Comparison of ENCODE assay signal across 1 cellular context in genomic region chr2:231617059-231617926, GRCh38.
TF ChIP-seq lines count a peak whose summit lies in the region.

No MANE protein-coding gene starts in this region.

TF ChIP-seq in HepG2, 621 proteins besides CTCF, POLR2A, EP300 and RAD21 (continued from another document):
- TF ChIP-seq, protein P1, sequence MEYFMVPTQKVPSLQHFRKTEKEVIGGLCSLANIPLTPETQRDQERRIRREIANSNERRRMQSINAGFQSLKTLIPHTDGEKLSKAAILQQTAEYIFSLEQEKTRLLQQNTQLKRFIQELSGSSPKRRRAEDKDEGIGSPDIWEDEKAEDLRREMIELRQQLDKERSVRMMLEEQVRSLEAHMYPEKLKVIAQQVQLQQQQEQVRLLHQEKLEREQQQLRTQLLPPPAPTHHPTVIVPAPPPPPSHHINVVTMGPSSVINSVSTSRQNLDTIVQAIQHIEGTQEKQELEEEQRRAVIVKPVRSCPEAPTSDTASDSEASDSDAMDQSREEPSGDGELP (IDR thresholded peaks at IDR 0.05; ENCODE audit: borderline replicate concordance, low read depth), result peak; percentile 53; the same call in 1 of the 2 replicates
- peak; percentile 42; the same call in 1 of the 2 replicates for TF ChIP-seq ZNF3 (CRISPR knock-in tag; IDR thresholded peaks at IDR 0.05)
- peak; percentile 53; the same call in 1 of the 2 replicates for TF ChIP-seq ZMYM3 (CRISPR knock-in tag; IDR thresholded peaks at IDR 0.05)
- no peak for TF ChIP-seq KMT2A (CRISPR knock-in tag; IDR thresholded peaks at IDR 0.05)
- TF ChIP-seq CENPT (CRISPR knock-in tag; IDR thresholded peaks at IDR 0.05; ENCODE audit: low read depth), result no peak
- TF ChIP-seq ZNF12 (CRISPR knock-in tag; IDR thresholded peaks at IDR 0.05), result no peak
- TF ChIP-seq, protein P2, sequence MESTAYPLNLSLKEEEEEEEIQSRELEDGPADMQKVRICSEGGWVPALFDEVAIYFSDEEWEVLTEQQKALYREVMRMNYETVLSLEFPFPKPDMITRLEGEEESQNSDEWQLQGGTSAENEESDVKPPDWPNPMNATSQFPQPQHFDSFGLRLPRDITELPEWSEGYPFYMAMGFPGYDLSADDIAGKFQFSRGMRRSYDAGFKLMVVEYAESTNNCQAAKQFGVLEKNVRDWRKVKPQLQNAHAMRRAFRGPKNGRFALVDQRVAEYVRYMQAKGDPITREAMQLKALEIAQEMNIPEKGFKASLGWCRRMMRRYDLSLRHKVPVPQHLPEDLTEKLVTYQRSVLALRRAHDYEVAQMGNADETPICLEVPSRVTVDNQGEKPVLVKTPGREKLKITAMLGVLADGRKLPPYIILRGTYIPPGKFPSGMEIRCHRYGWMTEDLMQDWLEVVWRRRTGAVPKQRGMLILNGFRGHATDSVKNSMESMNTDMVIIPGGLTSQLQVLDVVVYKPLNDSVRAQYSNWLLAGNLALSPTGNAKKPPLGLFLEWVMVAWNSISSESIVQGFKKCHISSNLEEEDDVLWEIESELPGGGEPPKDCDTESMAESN (CRISPR knock-in tag; conservative IDR thresholded peaks at IDR 0.05), result 0 out of 2 replicates have a peak, but pooled peaks have one; percentile 39
- TF ChIP-seq, protein P3, sequence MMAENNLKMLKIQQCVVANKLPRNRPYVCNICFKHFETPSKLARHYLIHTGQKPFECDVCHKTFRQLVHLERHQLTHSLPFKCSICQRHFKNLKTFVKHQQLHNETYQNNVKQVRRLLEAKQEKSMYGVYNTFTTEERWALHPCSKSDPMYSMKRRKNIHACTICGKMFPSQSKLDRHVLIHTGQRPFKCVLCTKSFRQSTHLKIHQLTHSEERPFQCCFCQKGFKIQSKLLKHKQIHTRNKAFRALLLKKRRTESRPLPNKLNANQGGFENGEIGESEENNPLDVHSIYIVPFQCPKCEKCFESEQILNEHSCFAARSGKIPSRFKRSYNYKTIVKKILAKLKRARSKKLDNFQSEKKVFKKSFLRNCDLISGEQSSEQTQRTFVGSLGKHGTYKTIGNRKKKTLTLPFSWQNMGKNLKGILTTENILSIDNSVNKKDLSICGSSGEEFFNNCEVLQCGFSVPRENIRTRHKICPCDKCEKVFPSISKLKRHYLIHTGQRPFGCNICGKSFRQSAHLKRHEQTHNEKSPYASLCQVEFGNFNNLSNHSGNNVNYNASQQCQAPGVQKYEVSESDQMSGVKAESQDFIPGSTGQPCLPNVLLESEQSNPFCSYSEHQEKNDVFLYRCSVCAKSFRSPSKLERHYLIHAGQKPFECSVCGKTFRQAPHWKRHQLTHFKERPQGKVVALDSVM (CRISPR knock-in tag; IDR thresholded peaks at IDR 0.05), result peak; percentile 52
- TF ChIP-seq ZNF205 (CRISPR knock-in tag; IDR thresholded peaks at IDR 0.05), result no peak
- TF ChIP-seq, protein P4, sequence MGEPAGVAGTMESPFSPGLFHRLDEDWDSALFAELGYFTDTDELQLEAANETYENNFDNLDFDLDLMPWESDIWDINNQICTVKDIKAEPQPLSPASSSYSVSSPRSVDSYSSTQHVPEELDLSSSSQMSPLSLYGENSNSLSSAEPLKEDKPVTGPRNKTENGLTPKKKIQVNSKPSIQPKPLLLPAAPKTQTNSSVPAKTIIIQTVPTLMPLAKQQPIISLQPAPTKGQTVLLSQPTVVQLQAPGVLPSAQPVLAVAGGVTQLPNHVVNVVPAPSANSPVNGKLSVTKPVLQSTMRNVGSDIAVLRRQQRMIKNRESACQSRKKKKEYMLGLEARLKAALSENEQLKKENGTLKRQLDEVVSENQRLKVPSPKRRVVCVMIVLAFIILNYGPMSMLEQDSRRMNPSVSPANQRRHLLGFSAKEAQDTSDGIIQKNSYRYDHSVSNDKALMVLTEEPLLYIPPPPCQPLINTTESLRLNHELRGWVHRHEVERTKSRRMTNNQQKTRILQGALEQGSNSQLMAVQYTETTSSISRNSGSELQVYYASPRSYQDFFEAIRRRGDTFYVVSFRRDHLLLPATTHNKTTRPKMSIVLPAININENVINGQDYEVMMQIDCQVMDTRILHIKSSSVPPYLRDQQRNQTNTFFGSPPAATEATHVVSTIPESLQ (CRISPR knock-in tag; conservative IDR thresholded peaks at IDR 0.05), result no peak
- TF ChIP-seq ZKSCAN5 (CRISPR knock-in tag; IDR thresholded peaks at IDR 0.05), result peak; percentile 89
